15 cellular contexts compared by ENCODE assay signal in genomic region chr18:73614812-73615211, GRCh38.
DNase-seq lines count a peak whose midpoint lies in the region; ATAC-seq and TF ChIP-seq lines count a peak whose summit lies in the region.
"Had no signal": no experiment of that assay in that cellular context is flagged by ENCODE, and none has a peak within 500 bp of the region (broad histone marks: within the 10 kb centered on the region; RNA-seq: fewer than 3 reads in every experiment).

No MANE protein-coding gene starts in this region.

- H4K20me1 ChIP-seq in OCI-LY7 (ENCODE audit: insufficient read depth, low read length) = no peaks in the 10 kb centered on the region

- ATAC-seq in RWPE2 (ENCODE audit: low read depth) = peak; percentile 97
- peak; percentile 29 for ATAC-seq in esophagus mucosa
- no peak for ATAC-seq in GM19324 (IDR thresholded peaks at IDR 0.05; ENCODE audit: low FRiP score, unreplicated experiment)
- ATAC-seq: CD8-positive, alpha-beta T cell; heart left ventricle had no signal

- H3K4me2 ChIP-seq in OCI-LY7 (ENCODE audit: low read length) = no peak overlapping the region

- POLR2A ChIA-PET in OCI-LY7 (lab: Charles Lee) = no interaction called here

- H3K36me3 ChIP-seq in RWPE2 (ENCODE audit: low read depth) = no peaks in the 10 kb centered on the region
- H3K36me3 ChIP-seq in OCI-LY7 (ENCODE audit: insufficient read depth, low read length) = no peaks in the 10 kb centered on the region
- H3K36me3 ChIP-seq: heart left ventricle, SJSA1 had no signal

- H3K4me1 ChIP-seq in RWPE2 (ENCODE audit: insufficient read depth, poor library complexity, severe bottlenecking) = peaks cover 27% of the 10 kb centered on the region
- H3K4me1 ChIP-seq in OCI-LY7 (ENCODE audit: insufficient read depth, low read length, poor library complexity, severe bottlenecking) = no peaks in the 10 kb centered on the region
- H3K4me1 ChIP-seq: heart left ventricle had no signal

- H3K4me3 ChIP-seq in RWPE2 (ENCODE audit: severe bottlenecking) = no peak overlapping the region
- no peak overlapping the region for H3K4me3 ChIP-seq in retinal pigment epithelial cell (ENCODE audit: low read length)
- H3K4me3 ChIP-seq in OCI-LY7 (ENCODE audit: low read depth, low read length, poor library complexity, severe bottlenecking) = no peak overlapping the region
- H3K4me3 ChIP-seq: heart left ventricle, SJSA1, skin epidermis had no signal

- no peaks in the 10 kb centered on the region for H3K27me3 ChIP-seq in RWPE2 (ENCODE audit: insufficient read depth, poor library complexity, severe bottlenecking)
- H3K27me3 ChIP-seq: heart left ventricle, SJSA1 had no signal

- H3K79me2 ChIP-seq in OCI-LY7 (ENCODE audit: insufficient read depth, low read depth, low read length) = no peaks in the 10 kb centered on the region

- DNase-seq in GM03348 (ENCODE audit: low spot score) (peak; percentile 56), RWPE2 (ENCODE audit: low spot score) (peak; percentile 81), retinal pigment epithelial cell (ENCODE audit: low read depth) (peak; percentile 94), middle frontal gyrus (ENCODE audit: extremely low spot score, low spot score) (no peak), GM20000 (ENCODE audit: low spot score) (no peak), OCI-LY7 (ENCODE audit: low spot score) (no peak)
- DNase-seq: activated B cell treated with CpG ODN at 0.5 μM for 24 hours; activated naive CD8-positive, alpha-beta T cell treated with anti-CD3 and anti-CD28 coated beads, Interleukin-2, amount 10 ng/mL, durations not matched to agents 7 days and 5 days; CD8-positive, alpha-beta T cell; heart left ventricle; NCI-H146 had no signal

- no peaks in the 10 kb centered on the region for H3K9me2 ChIP-seq in OCI-LY7 (ENCODE audit: insufficient read depth, low read length)

- H3K27ac ChIP-seq in RWPE2 (ENCODE audit: poor library complexity, severe bottlenecking) (peak overlapping the region; percentile 99), OCI-LY7 (ENCODE audit: low read depth, low read length, poor library complexity, severe bottlenecking) (no peak overlapping the region)
- H3K27ac ChIP-seq: heart left ventricle, SJSA1, skin epidermis had no signal

- no TSS peak for BruUV-seq in OCI-LY7 (replicated peaks; lab: Mats Ljungman, UMichigan)

- intact Hi-C loops in OCI-LY7 (cut with micrococcal nuclease; ENCODE audit: unreplicated experiment) = no loop called here

- H3K9me3 ChIP-seq in RWPE2 (ENCODE audit: severe bottlenecking) = no peaks in the 10 kb centered on the region
- H3K9me3 ChIP-seq in OCI-LY7 (ENCODE audit: low read length) = no peaks in the 10 kb centered on the region
- H3K9me3 ChIP-seq: heart left ventricle had no signal

- TF ChIP-seq CTCF in RWPE2 (IDR thresholded peaks at IDR 0.05; ENCODE audit: poor library complexity, severe bottlenecking) (no peak), retinal pigment epithelial cell (conservative IDR thresholded peaks at IDR 0.05; ENCODE audit: low read depth, low read length) (no peak), GM20000 (IDR thresholded peaks at IDR 0.05; ENCODE audit: extremely low read depth, missing control alignments) (no peak), OCI-LY7 (conservative IDR thresholded peaks at IDR 0.05; ENCODE audit: low read length) (no peak)

- CTCF ChIA-PET in OCI-LY7 (lab: Charles Lee; ENCODE audit: unreplicated experiment) = no interaction called here

- no peak overlapping the region for H2AFZ ChIP-seq in OCI-LY7 (ENCODE audit: low read length)

Comparison
In these comparisons a context has a peak if more than half of its experiments do, and no peak if none do; other contexts are left out.
1. DNase-seq: peak in GM03348 (single experiment), RWPE2 (single experiment) and retinal pigment epithelial cell (single experiment); none in middle frontal gyrus (single experiment), GM20000 (single experiment) and OCI-LY7 (single experiment).